Comparison of ENCODE assay signal across 11 cellular contexts in the genomic region with DNA sequence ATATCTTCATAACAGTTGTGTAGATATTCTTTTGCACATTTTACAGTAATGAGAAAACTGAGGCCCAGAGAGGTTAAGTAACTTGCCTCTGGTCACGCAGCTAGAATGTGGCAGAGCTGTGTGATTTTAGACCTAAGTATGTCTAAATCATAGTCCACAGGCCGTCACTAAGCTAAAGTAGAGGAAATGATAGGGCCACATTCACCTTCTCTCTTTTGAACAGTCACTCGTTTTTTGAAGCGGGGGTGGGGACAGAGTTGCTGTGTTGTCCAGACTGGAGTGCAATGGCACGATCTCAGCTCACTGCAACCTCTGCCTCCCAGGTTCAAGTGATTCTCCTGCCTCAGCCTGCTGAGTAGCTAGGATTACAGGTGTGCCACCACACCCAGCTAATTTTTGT.
DNase-seq lines count a peak whose midpoint lies in the region; ATAC-seq and TF ChIP-seq lines count a peak whose summit lies in the region.
"Had no signal": no experiment of that assay in that cellular context is flagged by ENCODE, and none has a peak within 500 bp of the region (broad histone marks: within the 10 kb centered on the region; RNA-seq: fewer than 3 reads in every experiment).

No MANE protein-coding gene starts in this region.

- H3K27ac Mint-ChIP-seq in MCF 10A (ENCODE audit: low read depth, unreplicated experiment): peak overlapping the region; percentile 87
- peak overlapping the region; percentile 91 to 93 for H3K27ac Mint-ChIP-seq in natural killer cell
- H3K27ac Mint-ChIP-seq in type B pancreatic cell: no peak overlapping the region

- H3K79me2 ChIP-seq in ACC112 (ENCODE audit: control insufficient read depth, insufficient read depth, low read length, unreplicated experiment): peaks cover 32% of the 10 kb centered on the region

- no peak for DNase-seq in MCF 10A (ENCODE audit: unreplicated experiment)
- DNase-seq in natural killer cell: no peak
- DNase-seq in islet precursor cell: no peak
- no peak for DNase-seq in type B pancreatic cell (ENCODE audit: extremely low spot score, unreplicated experiment)
- DNase-seq in RKO (ENCODE audit: low spot score): no peak
- no peak for DNase-seq in SIG-M5 (lab: John Stamatoyannopoulos, UW)

- POLR2A ChIA-PET in HEK293 (lab: Yijun Ruan, JAX): interaction anchor here (1.2 to 1.3 kb wide), 2 partner anchors 13 to 70 kb away, joined by 3 to 5 read pairs; no protein-coding TSS in a partner anchor
- POLR2A ChIA-PET in MCF 10A (lab: Yijun Ruan, JAX): interaction anchor here (0.9 to 5.4 kb wide), 10 partner anchors 8 to 84 kb away, joined by 3 to 124 read pairs (median 10); partner anchors contain the start of gene RASSF3

- H3K9me3 Mint-ChIP-seq in MCF 10A (ENCODE audit: unreplicated experiment): no peaks in the 10 kb centered on the region
- H3K9me3 Mint-ChIP-seq in natural killer cell: peaks cover 0 to 3% of the 10 kb centered on the region in 2 donors
- H3K9me3 Mint-ChIP-seq in type B pancreatic cell: peaks cover 4% of the 10 kb centered on the region

- H3K4me3 Mint-ChIP-seq in MCF 10A (ENCODE audit: unreplicated experiment) (no peak overlapping the region), natural killer cell (no peak overlapping the region), type B pancreatic cell (no peak overlapping the region)

- H3K4me1 Mint-ChIP-seq in MCF 10A (ENCODE audit: insufficient read depth, unreplicated experiment) (peaks cover 44% of the 10 kb centered on the region), natural killer cell (peaks cover 74 to 78% of the 10 kb centered on the region in 2 donors), type B pancreatic cell (ENCODE audit: unreplicated experiment) (peaks cover 58% of the 10 kb centered on the region)

- no peak overlapping the region for H2AFZ ChIP-seq in ACC112 (ENCODE audit: low read length, unreplicated experiment)
- H2AFZ ChIP-seq: hepatocyte had no signal

- BruUV-seq in MCF 10A (replicated peaks; lab: Mats Ljungman, UMichigan): no TSS peak

- H3K27me3 Mint-ChIP-seq in MCF 10A (ENCODE audit: insufficient read depth, unreplicated experiment): no peaks in the 10 kb centered on the region
- no peaks in the 10 kb centered on the region for H3K27me3 Mint-ChIP-seq in natural killer cell (ENCODE audit: low read depth in 2 of 2)
- no peaks in the 10 kb centered on the region for H3K27me3 Mint-ChIP-seq in type B pancreatic cell
- H3K27me3 Mint-ChIP-seq: naive B cell had no signal

- H3K4me1 ChIP-seq in ACC112 (ENCODE audit: control insufficient read depth, insufficient read depth, low read length, unreplicated experiment): peaks cover 20% of the 10 kb centered on the region
- peaks cover 39% of the 10 kb centered on the region for H3K4me1 ChIP-seq in HEK293 (ENCODE audit: control insufficient read depth, insufficient read depth, low read length)

- H3K9me3 ChIP-seq in HEK293 (ENCODE audit: control insufficient read depth, insufficient read depth, low read depth, low read length): no peaks in the 10 kb centered on the region

- H3K36me3 ChIP-seq in ACC112 (ENCODE audit: insufficient read depth, low read length) (no peaks in the 10 kb centered on the region), HEK293 (ENCODE audit: control insufficient read depth in 2 of 2, insufficient read depth in 1 of 2, low read length in 2 of 2) (no peaks in the 10 kb centered on the region)

- ATAC-seq in natural killer cell: peak in 1 of 3 donors; percentile 22

- no peak for TF ChIP-seq CTCF in HEK293 (tag by site-specific recombination; IDR thresholded peaks at IDR 0.05)
- no peak for TF ChIP-seq CTCF in MCF 10A (IDR thresholded peaks at IDR 0.05; ENCODE audit: unreplicated experiment)
- TF ChIP-seq CTCF in natural killer cell (IDR thresholded peaks at IDR 0.05): no peak
- TF ChIP-seq CTCF in type B pancreatic cell (conservative IDR thresholded peaks at IDR 0.05): no peak

- intact Hi-C loops in MCF 10A (cut with micrococcal nuclease): loop anchor here (1.0 to 2.0 kb wide), 5 partner anchors 8 to 130 kb away; no protein-coding TSS in a partner anchor
- intact Hi-C loops in natural killer cell (cut with micrococcal nuclease): loop anchor here (1.0 to 10.0 kb wide), 3 partner anchors 10 to 224 kb away; partner anchors contain the start of gene TBK1

- peak overlapping the region; percentile 88 for H3K27ac ChIP-seq in ACC112 (ENCODE audit: low read depth, low read length)
- no peak overlapping the region for H3K27ac ChIP-seq in HEK293 (ENCODE audit: extremely low read depth, low read depth, low read length)

- no peaks in the 10 kb centered on the region for H3K27me3 ChIP-seq in ACC112 (ENCODE audit: insufficient read depth, low read length)
- H3K27me3 ChIP-seq: hepatocyte had no signal

- H3K4me3 ChIP-seq in ACC112 (ENCODE audit: low read depth, low read length) (no peak overlapping the region), HEK293 (ENCODE audit: low read depth, low read length) (no peak overlapping the region)
- H3K4me3 ChIP-seq: hepatocyte, SK-N-MC had no signal

- H3K36me3 Mint-ChIP-seq in MCF 10A (ENCODE audit: insufficient read depth, unreplicated experiment): no peaks in the 10 kb centered on the region
- no peaks in the 10 kb centered on the region for H3K36me3 Mint-ChIP-seq in natural killer cell
- H3K36me3 Mint-ChIP-seq in type B pancreatic cell: peaks cover 4% of the 10 kb centered on the region
- H3K36me3 Mint-ChIP-seq: naive B cell had no signal

- CTCF ChIA-PET in HEK293 (lab: Yijun Ruan, JAX): interaction anchor here (0.9 to 1.2 kb wide), 3 partner anchors 11 to 129 kb away, joined by 3 to 5 read pairs (median 4); no protein-coding TSS in a partner anchor
- CTCF ChIA-PET in MCF 10A (lab: Yijun Ruan, JAX): interaction anchor here (0.8 to 10.7 kb wide), 7 partner anchors 9 to 130 kb away, joined by 3 to 98 read pairs (median 5); partner anchors contain the start of gene RASSF3

TF ChIP-seq in HEK293, 187 proteins besides CTCF, POLR2A, EP300 and RAD21:
- 0 out of 2 replicates have a peak, but pooled peaks have one; percentile 16 for TF ChIP-seq ZNF580 (tag by site-specific recombination; IDR thresholded peaks at IDR 0.05)
- TF ChIP-seq SP3 (tag by site-specific recombination; IDR thresholded peaks at IDR 0.05): no peak
- no peak for TF ChIP-seq BCL6B (tag by site-specific recombination; IDR thresholded peaks at IDR 0.05)
- TF ChIP-seq ZNF768 (tag by site-specific recombination; IDR thresholded peaks at IDR 0.05): peak; percentile 90
- no peak for TF ChIP-seq ZNF366 (tag by site-specific recombination; conservative IDR thresholded peaks at IDR 0.05)
- TF ChIP-seq ZNF624 (tag by site-specific recombination; IDR thresholded peaks at IDR 0.05): no peak
- TF ChIP-seq ZNF174 (tag by site-specific recombination; IDR thresholded peaks at IDR 0.05): no peak
